In genomic region chr10:104328636-104328915, GRCh38 we compare ENCODE assay signal across 8 cellular contexts. TPM values are rescaled to one million over a fixed set of nuclear protein-coding genes. Genes with fewer than 3 reads are reported as not detected.
DNase-seq lines count a peak whose midpoint lies in the region; ATAC-seq, FAIRE-seq and TF ChIP-seq lines count a peak whose summit lies in the region.

No MANE protein-coding gene starts in this region.

- peak overlapping the region; percentile 65 for H3K9ac ChIP-seq in NT2/D1 (ENCODE audit: insufficient read length, low read depth)
- H3K9ac ChIP-seq in endothelial cell of umbilical vein (replicated peaks; ENCODE audit: extremely low read depth, insufficient read depth, low read length), result peak overlapping the region; percentile 89
- H3K9ac ChIP-seq in parathyroid adenoma, result no peak overlapping the region

- peak; percentile 2 for ATAC-seq in GM18868 (IDR thresholded peaks at IDR 0.05; ENCODE audit: unreplicated experiment)
- ATAC-seq in GM21717 (IDR thresholded peaks at IDR 0.05; ENCODE audit: unreplicated experiment), result no peak
- ATAC-seq in GM18520 (IDR thresholded peaks at IDR 0.05; ENCODE audit: unreplicated experiment), result no peak
- no peak for ATAC-seq in omental fat pad (ENCODE audit: low FRiP score)

- H3K4me1 ChIP-seq in NT2/D1 (ENCODE audit: insufficient read depth, insufficient read length) (peaks cover 34% of the 10 kb centered on the region), endothelial cell of umbilical vein (ENCODE audit: control insufficient read depth, extremely low read depth, insufficient read depth, low read length) (peaks cover 93% of the 10 kb centered on the region), parathyroid adenoma (peaks cover 2% of the 10 kb centered on the region)

- POLR2A ChIA-PET in endothelial cell of umbilical vein (lab: Charles Lee), result interaction anchor here (1.5 kb wide), 1 partner anchor 9 kb away, joined by 10 read pairs; the partner anchor contains the start of gene ITPRIP

- no peak for TF ChIP-seq POLR2A in endothelial cell of umbilical vein (IDR thresholded peaks at IDR 0.05; ENCODE audit: low read depth, low read length)

- H3K27ac ChIP-seq in endothelial cell of umbilical vein (ENCODE audit: insufficient read depth, low read depth, low read length) (peak overlapping the region; percentile 96), parathyroid adenoma (peak overlapping the region; percentile 42)

- dilution Hi-C loops in endothelial cell of umbilical vein (cut with MboI; ENCODE audit: extremely low pct_ligation_motif_present, low sequenced_read_pairs), result no loop called here

- peaks cover 24% of the 10 kb centered on the region for H3K36me3 ChIP-seq in NT2/D1 (ENCODE audit: insufficient read depth, insufficient read length, low read length)
- no peaks in the 10 kb centered on the region for H3K36me3 ChIP-seq in endothelial cell of umbilical vein (ENCODE audit: control insufficient read depth in 2 of 2, extremely low read depth in 1 of 2, insufficient read depth in 2 of 2, low read length in 2 of 2)
- H3K36me3 ChIP-seq in parathyroid adenoma (ENCODE audit: control insufficient read depth, insufficient read depth, low read length), result no peaks in the 10 kb centered on the region

- H3K79me2 ChIP-seq in endothelial cell of umbilical vein (ENCODE audit: control insufficient read depth, insufficient read depth, low read length) (peaks cover 88% of the 10 kb centered on the region), parathyroid adenoma (peaks cover 22% of the 10 kb centered on the region)

- FAIRE-seq in endothelial cell of umbilical vein (lab: Jason Lieb, UNC), result no peak

- H3K9me1 ChIP-seq in endothelial cell of umbilical vein (replicated peaks; ENCODE audit: control insufficient read depth, extremely low read depth, insufficient read depth, low read length), result no peaks in the 10 kb centered on the region

- no peak for TF ChIP-seq CTCF in endothelial cell of umbilical vein (IDR thresholded peaks at IDR 0.05; ENCODE audit: extremely low read depth in 1 of 2, insufficient read depth in 1 of 2, low read depth in 1 of 2, low read length in 2 of 2)
- no peak for TF ChIP-seq CTCF in parathyroid adenoma (IDR thresholded peaks at IDR 0.05)
- no peak for TF ChIP-seq CTCF in omental fat pad (IDR thresholded peaks at IDR 0.05)

- H3K9me3 ChIP-seq in NT2/D1 (ENCODE audit: insufficient read depth, low read length) (no peaks in the 10 kb centered on the region), endothelial cell of umbilical vein (replicated peaks; ENCODE audit: control insufficient read depth, insufficient read depth, low read length) (no peaks in the 10 kb centered on the region), parathyroid adenoma (ENCODE audit: control insufficient read depth, low read length) (no peaks in the 10 kb centered on the region)

- CTCF ChIA-PET in endothelial cell of umbilical vein (lab: Charles Lee), result interaction anchor here (1.0 to 3.9 kb wide), 3 partner anchors 19 to 37 kb away, joined by 3 to 33 read pairs (median 12); no protein-coding TSS in a partner anchor

- intact Hi-C loops in endothelial cell of umbilical vein (cut with micrococcal nuclease), result loop anchor here (1.0 to 2.0 kb wide), 2 partner anchors 14 to 23 kb away; no protein-coding TSS in a partner anchor

- H3K27me3 ChIP-seq in NT2/D1 (ENCODE audit: insufficient read depth, insufficient read length) (no peaks in the 10 kb centered on the region), endothelial cell of umbilical vein (ENCODE audit: control insufficient read depth in 2 of 2, insufficient read depth in 2 of 2, low read length in 2 of 2) (no peaks in the 10 kb centered on the region), parathyroid adenoma (ENCODE audit: control insufficient read depth, insufficient read depth, low read length) (no peaks in the 10 kb centered on the region)

- peak overlapping the region; percentile 29 for H3K4me3 ChIP-seq in NT2/D1 (ENCODE audit: insufficient read length, low read depth)
- peak overlapping the region in 1 of 3 experiments; percentile 1 for H3K4me3 ChIP-seq in endothelial cell of umbilical vein (replicated peaks in 1 of 3; ENCODE audit: insufficient read depth in 1 of 3, low read depth in 1 of 3, low read length in 3 of 3)
- H3K4me3 ChIP-seq in parathyroid adenoma (ENCODE audit: low read depth, low read length), result no peak overlapping the region

- no peak overlapping the region for H2AFZ ChIP-seq in endothelial cell of umbilical vein (ENCODE audit: low read depth, low read length)
- H2AFZ ChIP-seq in parathyroid adenoma, result no peak overlapping the region

- no TSS peak for BruUV-seq in endothelial cell of umbilical vein (replicated peaks; lab: Mats Ljungman, UMichigan)

- DNase-seq in NT2/D1 (ENCODE audit: low read depth, low spot score), result no peak
- DNase-seq in endothelial cell of umbilical vein (ENCODE audit: low read depth, low spot score), result no peak
- DNase-seq in iPS-NIHi7 (ENCODE audit: extremely low spot score), result no peak
- no peak for DNase-seq in omental fat pad (ENCODE audit: low spot score)

- H3K4me2 ChIP-seq in endothelial cell of umbilical vein (ENCODE audit: insufficient read depth, low read length), result peak overlapping the region; percentile 71
- H3K4me2 ChIP-seq in parathyroid adenoma (ENCODE audit: low read length), result no peak overlapping the region

- H4K20me1 ChIP-seq in endothelial cell of umbilical vein (replicated peaks; ENCODE audit: control insufficient read depth, extremely low read depth, insufficient read depth, low read length), result no peaks in the 10 kb centered on the region

TF ChIP-seq in endothelial cell of umbilical vein, 7 proteins besides CTCF, POLR2A, EP300 and RAD21:
- TF ChIP-seq MYC (IDR thresholded peaks at IDR 0.05; ENCODE audit: low read depth, low read length) (no peak), POLR2AphosphoS5 (IDR thresholded peaks at IDR 0.05; ENCODE audit: insufficient read depth, low read depth, low read length) (no peak), EZH2 (IDR thresholded peaks at IDR 0.05; ENCODE audit: borderline replicate concordance, low read depth, low read length, severe bottlenecking) (no peak), GATA2 (IDR thresholded peaks at IDR 0.05; ENCODE audit: insufficient read depth, insufficient read length, low read depth, low read length) (no peak), FOS (IDR thresholded peaks at IDR 0.05; ENCODE audit: borderline replicate concordance, insufficient read depth, low read length) (no peak), JUN (IDR thresholded peaks at IDR 0.05; ENCODE audit: borderline replicate concordance, insufficient read depth, insufficient read length, low read depth) (no peak)
- TF ChIP-seq, protein P1, sequence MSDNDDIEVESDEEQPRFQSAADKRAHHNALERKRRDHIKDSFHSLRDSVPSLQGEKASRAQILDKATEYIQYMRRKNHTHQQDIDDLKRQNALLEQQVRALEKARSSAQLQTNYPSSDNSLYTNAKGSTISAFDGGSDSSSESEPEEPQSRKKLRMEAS (IDR thresholded peaks at IDR 0.05; ENCODE audit: insufficient read depth, insufficient read length), result no peak

RNA-seq across cellular contexts. Expression of gene ITPRIP, which starts 9.7 kb away (rescaled TPM):
- total RNA-seq in endothelial cell of umbilical vein, result 31.4 and 33.3 TPM in 2 replicates
- polyA plus RNA-seq in endothelial cell of umbilical vein, result 27.5 and 33.2 TPM in 2 replicates
- 30.0 and 32.0 TPM in 2 replicates for polyA plus RNA-seq in endothelial cell of umbilical vein (2011; cell fraction: cytosol; rRNA removed)
- 46.1 and 47.6 TPM in 2 replicates for polyA plus RNA-seq in endothelial cell of umbilical vein (2011; cell fraction: nucleus; rRNA removed)
- polyA plus RNA-seq in endothelial cell of umbilical vein (2012), result 33.9 and 36.0 TPM in 2 replicates
- polyA minus RNA-seq in endothelial cell of umbilical vein, result 41.3 and 46.5 TPM in 2 replicates
- polyA minus RNA-seq in endothelial cell of umbilical vein (2011; cell fraction: cytosol; rRNA and poly(A)+ RNA removed), result 13.7 TPM
- 69.6 and 71.3 TPM in 2 replicates for polyA minus RNA-seq in endothelial cell of umbilical vein (2011; cell fraction: nucleus; rRNA and poly(A)+ RNA removed)
- 10 to 100 TPM; 23.4 to 66.2 (median 49.9) TPM for total RNA-seq in omental fat pad

RNA-seq across cellular contexts. Expression of gene CFAP58, which starts 25.1 kb away (rescaled TPM):
- 0.29 and 0.35 TPM in 2 replicates for total RNA-seq in endothelial cell of umbilical vein
- polyA plus RNA-seq in endothelial cell of umbilical vein, result 0.03 and 0.07 TPM in 2 replicates
- polyA plus RNA-seq in endothelial cell of umbilical vein (2011; cell fraction: cytosol; rRNA removed), result 0.10 and 0.17 TPM in 2 replicates
- 1.0 and 1.5 TPM in 2 replicates for polyA plus RNA-seq in endothelial cell of umbilical vein (2011; cell fraction: nucleus; rRNA removed)
- polyA plus RNA-seq in endothelial cell of umbilical vein (2012), result 0.55 and 0.61 TPM in 2 replicates
- 0.07 TPM in 1 of 2 replicates, not detected in the other for polyA minus RNA-seq in endothelial cell of umbilical vein
- polyA minus RNA-seq in endothelial cell of umbilical vein (2011; cell fraction: cytosol; rRNA and poly(A)+ RNA removed), result not detected
- 0.34 and 0.72 TPM in 2 replicates for polyA minus RNA-seq in endothelial cell of umbilical vein (2011; cell fraction: nucleus; rRNA and poly(A)+ RNA removed)
- under 1 TPM; 0.19 to 0.95 (median 0.33) TPM for total RNA-seq in omental fat pad

RNA-seq across cellular contexts. Expression of gene GSTO2, which starts 59.6 kb away (rescaled TPM):
- total RNA-seq in endothelial cell of umbilical vein, result 0.84 and 0.95 TPM in 2 replicates
- 1.4 TPM in 2 replicates for polyA plus RNA-seq in endothelial cell of umbilical vein
- polyA plus RNA-seq in endothelial cell of umbilical vein (2011; cell fraction: cytosol; rRNA removed), result 0.87 and 1.1 TPM in 2 replicates
- polyA plus RNA-seq in endothelial cell of umbilical vein (2011; cell fraction: nucleus; rRNA removed), result 0.73 and 0.83 TPM in 2 replicates
- 1.2 and 2.4 TPM in 2 replicates for polyA plus RNA-seq in endothelial cell of umbilical vein (2012)
- polyA minus RNA-seq in endothelial cell of umbilical vein, result 0.19 and 0.87 TPM in 2 replicates
- polyA minus RNA-seq in endothelial cell of umbilical vein (2011; cell fraction: cytosol; rRNA and poly(A)+ RNA removed), result 1.4 TPM
- 1.8 and 2.8 TPM in 2 replicates for polyA minus RNA-seq in endothelial cell of umbilical vein (2011; cell fraction: nucleus; rRNA and poly(A)+ RNA removed)
- 1 to 10 TPM in 1 of 4 donors, under 1 TPM in 3; 0.12 to 1.4 (median 0.54) TPM for total RNA-seq in omental fat pad
